8 cellular contexts compared by ENCODE assay signal in genomic region chr11:10857604-10858504, GRCh38. TPM values are rescaled to one million over a fixed set of nuclear protein-coding genes. Genes with fewer than 3 reads are reported as not detected.
DNase-seq lines count a peak whose midpoint lies in the region; ATAC-seq and TF ChIP-seq lines count a peak whose summit lies in the region.

Gene ZBED5 (minus strand): TSS chr11:10858053. CDS start chr11:10854945, 3,108 bp downstream.

- CTCF ChIA-PET in PC-9 (lab: Charles Lee), result interaction anchor here (0.6 to 1.5 kb wide), 4 partner anchors 43 to 831 kb away, joined by 3 to 10 read pairs (median 4); partner anchors contain the start of gene EIF4G2

- peak within 1 kb of the TSS; percentile 68 for H3K4me3 ChIP-seq in Jurkat, Clone E6-1 (ENCODE audit: low read length)
- H3K4me3 ChIP-seq in PC-9 (peak within 1 kb of the TSS; percentile 96), epithelial cell of proximal tubule (ENCODE audit: low read depth, low read length) (peak within 1 kb of the TSS; percentile 79), mucosa of rectum (ENCODE audit: low read length in 2 of 2) (peak within 1 kb of the TSS; percentile 83 to 91)

- peak within 1 kb of the TSS; percentile 84 for H2AFZ ChIP-seq in PC-9

- peak within 1 kb of the TSS; percentile 94 for H3K4me2 ChIP-seq in PC-9

- H3K27ac ChIP-seq in PC-9, result peak within 1 kb of the TSS; percentile 82
- peak within 1 kb of the TSS; percentile 99 for H3K27ac ChIP-seq in mucosa of rectum (ENCODE audit: low read depth in 2 of 2, low read length in 2 of 2)

- H4K20me1 ChIP-seq in PC-9 (ENCODE audit: insufficient read depth), result no peaks in the 10 kb centered on the region

- BruUV-seq in PC-9 (replicated peaks; lab: Mats Ljungman, UMichigan), result no TSS peak

- POLR2A ChIA-PET in PC-9 (lab: Charles Lee; ENCODE audit: unreplicated experiment), result interaction anchor here (0.6 to 1.0 kb wide), 9 partner anchors 19 to 986 kb away, joined by 3 to 15 read pairs (median 4); partner anchors contain the start of gene EIF4G2

- peak; percentile 96 for DNase-seq in DMS153 treated with DMSO at 0.1 percent for 48 hours (lab: John Stamatoyannopoulos, UW; ENCODE audit: unreplicated experiment)
- DNase-seq in Jurkat, Clone E6-1 (ENCODE audit: low read depth, low spot score), result peak; percentile 97
- peak; percentile 88 to 91 for DNase-seq in PC-9
- DNase-seq in activated T-cell treated with anti-CD3 and anti-CD28 coated beads, Interleukin-2, amount 50 U/mL, for 1 hour, result peak; percentile 95
- DNase-seq in epithelial cell of proximal tubule (ENCODE audit: low read depth), result no peak
- DNase-seq in stimulated activated CD8-positive, alpha-beta memory T cell treated with anti-CD3 and anti-CD28 coated beads, Interleukin-4, amount 100 ng/mL, for 48 hours, result peak; percentile 95

- H3K27me3 ChIP-seq in PC-9 (ENCODE audit: insufficient read depth, low read depth), result no peaks in the 10 kb centered on the region
- H3K27me3 ChIP-seq in mucosa of rectum (ENCODE audit: control insufficient read depth in 2 of 2, insufficient read depth in 2 of 2, low read length in 2 of 2), result no peaks in the 10 kb centered on the region

- ATAC-seq in GM21619 (IDR thresholded peaks at IDR 0.05; ENCODE audit: unreplicated experiment), result peak; percentile 90

- TF ChIP-seq CTCF in PC-9 (conservative IDR thresholded peaks at IDR 0.05) (no peak; the same call in 1 of the 2 replicates), epithelial cell of proximal tubule (conservative IDR thresholded peaks at IDR 0.05; ENCODE audit: low read depth, low read length) (peak; percentile 22)

- no peaks in the 10 kb centered on the region for H3K9me2 ChIP-seq in PC-9 (ENCODE audit: insufficient read depth)

- peaks cover 12% of the 10 kb centered on the region; the same call in 1 of the 2 replicates for H3F3A ChIP-seq in PC-9 (ENCODE audit: insufficient read depth, low read depth)

- peaks cover 30% of the 10 kb centered on the region for H3K36me3 ChIP-seq in PC-9 (ENCODE audit: low read depth)
- peaks cover 22 to 26% of the 10 kb centered on the region in 2 donors for H3K36me3 ChIP-seq in mucosa of rectum (ENCODE audit: control insufficient read depth in 2 of 2, insufficient read depth in 2 of 2, low read length in 2 of 2)

- H3K79me2 ChIP-seq in PC-9 (ENCODE audit: low read depth), result peaks cover 69% of the 10 kb centered on the region

- intact Hi-C loops in PC-9 (cut with micrococcal nuclease; ENCODE audit: unreplicated experiment), result loop anchor here (1.0 to 2.0 kb wide), 4 partner anchors 41 to 73 kb away; partner anchors contain the start of gene EIF4G2

- H3K4me1 ChIP-seq in PC-9 (replicated peaks; ENCODE audit: insufficient read depth) (peaks cover 21% of the 10 kb centered on the region), mucosa of rectum (ENCODE audit: control insufficient read depth in 2 of 2, insufficient read depth in 2 of 2, low read length in 2 of 2) (peaks cover 8% of the 10 kb centered on the region in 2 donors)

- H3K9ac ChIP-seq in mucosa of rectum (ENCODE audit: low read depth in 1 of 2, low read length in 2 of 2), result peak within 1 kb of the TSS; percentile 97 to 99

- H3K9me3 ChIP-seq in PC-9 (ENCODE audit: insufficient read depth, low read depth) (no peaks in the 10 kb centered on the region), mucosa of rectum (ENCODE audit: control insufficient read depth in 2 of 2, low read length in 2 of 2) (no peaks in the 10 kb centered on the region)

RNA-seq across cellular contexts. Expression of gene ZBED5, which starts in this region (rescaled TPM):
- polyA plus RNA-seq in Jurkat, Clone E6-1 (2012; ENCODE audit: insufficient read depth, insufficient read length), result 39.7 TPM
- 14.7 and 21.5 TPM in 2 replicates for total RNA-seq in PC-9 (2021)
- total RNA-seq in epithelial cell of proximal tubule, result 17.5 and 19.8 TPM in 2 replicates
